Comparison of ENCODE assay signal across 1 cellular context in the genomic region with DNA sequence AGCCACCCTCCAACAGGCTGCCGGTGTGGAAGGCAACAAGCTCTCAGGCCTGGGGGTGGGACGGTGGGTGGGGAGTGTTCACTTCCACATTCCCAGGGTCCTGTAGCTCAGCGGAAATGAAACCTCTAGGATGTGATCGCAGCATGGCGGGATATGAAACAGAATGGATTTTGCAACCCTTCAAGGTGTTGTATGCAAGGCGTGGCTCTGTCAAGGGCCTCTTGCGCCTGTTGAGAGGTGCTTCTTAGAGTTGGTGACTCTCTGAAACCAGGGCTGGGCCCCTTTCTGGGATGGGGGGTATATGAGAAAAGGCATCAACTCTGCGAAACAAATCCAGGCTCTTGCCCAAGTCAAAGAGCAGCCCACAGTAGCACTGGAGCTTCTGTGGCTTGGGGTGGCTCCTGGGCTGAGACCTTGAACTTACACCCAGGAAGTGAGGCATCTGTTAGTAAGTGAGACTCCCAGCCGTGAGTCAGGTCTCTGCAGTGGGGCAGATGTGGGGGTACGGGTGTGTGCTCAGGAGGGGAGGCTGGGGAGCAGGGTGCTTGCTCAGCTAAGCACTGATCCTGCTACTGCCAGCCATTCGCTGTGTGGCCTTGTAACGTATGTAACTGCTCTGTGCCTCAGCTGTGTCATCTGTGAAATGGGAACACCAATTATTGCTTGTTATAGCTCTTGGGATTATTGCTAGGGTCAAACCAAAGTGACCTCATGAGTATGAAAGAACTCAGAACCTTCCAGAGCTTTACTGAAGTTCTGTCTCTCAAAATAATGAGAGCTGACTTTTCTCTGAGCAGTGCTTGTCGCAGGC.
TF ChIP-seq lines count a peak whose summit lies in the region.

No MANE protein-coding gene starts in this region.

TF ChIP-seq in H1, 55 proteins besides CTCF, POLR2A, EP300 and RAD21:
- TF ChIP-seq TEAD4 (IDR thresholded peaks at IDR 0.05; ENCODE audit: low read depth, low read length), result no peak
- no peak for TF ChIP-seq HDAC2 (IDR thresholded peaks at IDR 0.05; ENCODE audit: borderline replicate concordance in 1 of 2, low read depth in 2 of 2, low read length in 2 of 2)
- no peak for TF ChIP-seq CTBP2 (IDR thresholded peaks at IDR 0.05; ENCODE audit: borderline replicate concordance, insufficient read depth, insufficient read length, low read length)
- TF ChIP-seq BCL11A (IDR thresholded peaks at IDR 0.05; ENCODE audit: low read depth in 2 of 2, low read length in 2 of 2), result no peak
- TF ChIP-seq CBX5 (IDR thresholded peaks at IDR 0.05; ENCODE audit: low read depth, low read length), result no peak
- TF ChIP-seq CBX8 (IDR thresholded peaks at IDR 0.05; ENCODE audit: borderline replicate concordance, low read depth, low read length), result no peak
- TF ChIP-seq RNF2 (IDR thresholded peaks at IDR 0.05; ENCODE audit: borderline replicate concordance, low read depth, low read length, missing control alignments, poor library complexity, severe bottlenecking), result no peak
TF ChIP-seq in H1: peak in this region for 0.
